Comparison of ENCODE assay signal across 1 cellular context in the genomic region with DNA sequence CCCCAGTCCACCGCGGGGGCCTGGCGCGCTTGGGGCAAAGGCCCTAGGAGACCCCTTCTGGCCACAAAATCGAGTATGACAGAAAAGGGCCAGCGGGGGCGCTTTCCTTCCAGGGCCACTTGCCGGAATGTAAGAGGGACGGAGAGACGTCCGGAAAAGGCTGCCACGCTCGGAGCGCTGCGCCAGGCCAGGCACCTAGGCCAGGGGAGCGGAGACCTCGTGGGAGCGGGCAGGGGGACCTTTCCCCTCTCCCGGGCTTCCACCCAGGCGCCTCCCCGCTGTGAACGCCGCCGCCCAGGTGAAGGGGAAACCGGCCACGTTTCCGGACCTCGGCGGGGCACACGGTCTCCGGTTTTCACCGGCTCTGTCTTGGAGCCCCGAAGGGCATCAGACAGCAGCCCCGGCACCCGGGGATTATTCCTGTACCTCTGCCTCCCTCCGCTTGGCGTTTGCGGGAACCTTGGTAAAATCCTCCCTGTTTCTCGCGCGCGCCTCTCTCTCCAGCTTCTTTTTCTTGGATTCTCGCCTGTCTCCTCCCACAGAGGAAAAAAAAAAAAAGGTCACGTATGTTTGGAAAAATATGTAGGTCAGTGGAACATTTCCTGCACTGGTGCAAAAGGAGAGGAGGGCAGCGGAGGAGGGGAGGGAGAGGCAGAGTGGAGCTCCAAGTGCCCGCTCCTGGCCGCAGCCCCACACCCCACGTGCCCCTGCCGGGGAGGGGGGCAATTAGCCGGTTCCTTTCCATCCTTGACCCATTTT.
TF ChIP-seq lines count a peak whose summit lies in the region.

No MANE protein-coding gene starts in this region.

TF ChIP-seq in HepG2, 621 proteins besides CTCF, POLR2A, EP300 and RAD21 (continued from another document and continues in another):
- no peak for TF ChIP-seq ZBTB40 (IDR thresholded peaks at IDR 0.05)
- no peak for TF ChIP-seq ZBTB40 (CRISPR knock-in tag; IDR thresholded peaks at IDR 0.05)
- TF ChIP-seq SP4 (CRISPR knock-in tag; IDR thresholded peaks at IDR 0.05) = peak; percentile 12
- no peak for TF ChIP-seq SMAD3 (CRISPR knock-in tag; IDR thresholded peaks at IDR 0.05)
- TF ChIP-seq ZFP62 (CRISPR knock-in tag; IDR thresholded peaks at IDR 0.05) = no peak
- TF ChIP-seq FOXP1 (IDR thresholded peaks at IDR 0.05) = no peak
- TF ChIP-seq FOXP1 (CRISPR knock-in tag; IDR thresholded peaks at IDR 0.05) = no peak
- TF ChIP-seq MED8 (CRISPR knock-in tag; IDR thresholded peaks at IDR 0.05; ENCODE audit: insufficient replicate concordance) = no peak
- no peak for TF ChIP-seq ZNF550 (CRISPR knock-in tag; IDR thresholded peaks at IDR 0.05; ENCODE audit: borderline replicate concordance)
- TF ChIP-seq NCOA1 (CRISPR knock-in tag; IDR thresholded peaks at IDR 0.05) = 0 out of 2 replicates have a peak, but pooled peaks have one; percentile 73
- TF ChIP-seq IRF2 (CRISPR knock-in tag; IDR thresholded peaks at IDR 0.05) = no peak; the same call in 1 of the 2 replicates
- TF ChIP-seq, protein P1, sequence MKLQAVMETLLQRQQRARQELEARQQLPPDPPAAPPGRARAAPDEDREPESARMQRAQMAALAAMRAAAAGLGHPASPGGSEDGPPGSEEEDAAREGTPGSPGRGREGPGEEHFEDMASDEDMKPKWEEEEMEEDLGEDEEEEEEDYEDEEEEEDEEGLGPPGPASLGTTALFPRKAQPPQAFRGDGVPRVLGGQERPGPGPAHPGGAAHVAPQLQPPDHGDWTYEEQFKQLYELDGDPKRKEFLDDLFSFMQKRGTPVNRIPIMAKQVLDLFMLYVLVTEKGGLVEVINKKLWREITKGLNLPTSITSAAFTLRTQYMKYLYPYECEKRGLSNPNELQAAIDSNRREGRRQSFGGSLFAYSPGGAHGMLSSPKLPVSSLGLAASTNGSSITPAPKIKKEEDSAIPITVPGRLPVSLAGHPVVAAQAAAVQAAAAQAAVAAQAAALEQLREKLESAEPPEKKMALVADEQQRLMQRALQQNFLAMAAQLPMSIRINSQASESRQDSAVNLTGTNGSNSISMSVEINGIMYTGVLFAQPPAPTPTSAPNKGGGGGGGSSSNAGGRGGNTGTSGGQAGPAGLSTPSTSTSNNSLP (IDR thresholded peaks at IDR 0.05; ENCODE audit: low read depth, low read length) = no peak
- 0 out of 2 replicates have a peak, but pooled peaks have one; percentile 53 for TF ChIP-seq HOXD1 (CRISPR knock-in tag; IDR thresholded peaks at IDR 0.05)
- peak; percentile 89 for TF ChIP-seq YEATS4 (CRISPR knock-in tag; IDR thresholded peaks at IDR 0.05; ENCODE audit: borderline replicate concordance)
- peak; percentile 57; the same call in 1 of the 2 replicates for TF ChIP-seq MXD1 (CRISPR knock-in tag; IDR thresholded peaks at IDR 0.05)
- TF ChIP-seq, protein P2, sequence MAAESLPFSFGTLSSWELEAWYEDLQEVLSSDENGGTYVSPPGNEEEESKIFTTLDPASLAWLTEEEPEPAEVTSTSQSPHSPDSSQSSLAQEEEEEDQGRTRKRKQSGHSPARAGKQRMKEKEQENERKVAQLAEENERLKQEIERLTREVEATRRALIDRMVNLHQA (CRISPR knock-in tag; IDR thresholded peaks at IDR 0.05) = no peak
- TF ChIP-seq ZSCAN29 (CRISPR knock-in tag; conservative IDR thresholded peaks at IDR 0.05) = peak; percentile 91
- no peak for TF ChIP-seq PRMT3 (CRISPR knock-in tag; IDR thresholded peaks at IDR 0.05; ENCODE audit: borderline replicate concordance, low read depth)
- no peak for TF ChIP-seq HHEX (CRISPR knock-in tag; IDR thresholded peaks at IDR 0.05)
- TF ChIP-seq ZNF761 (CRISPR knock-in tag; conservative IDR thresholded peaks at IDR 0.05) = peak; percentile 87
- TF ChIP-seq SMYD3 (CRISPR knock-in tag; IDR thresholded peaks at IDR 0.05) = no peak
- TF ChIP-seq PHF20 (CRISPR knock-in tag; IDR thresholded peaks at IDR 0.05) = no peak
- TF ChIP-seq, protein P3, sequence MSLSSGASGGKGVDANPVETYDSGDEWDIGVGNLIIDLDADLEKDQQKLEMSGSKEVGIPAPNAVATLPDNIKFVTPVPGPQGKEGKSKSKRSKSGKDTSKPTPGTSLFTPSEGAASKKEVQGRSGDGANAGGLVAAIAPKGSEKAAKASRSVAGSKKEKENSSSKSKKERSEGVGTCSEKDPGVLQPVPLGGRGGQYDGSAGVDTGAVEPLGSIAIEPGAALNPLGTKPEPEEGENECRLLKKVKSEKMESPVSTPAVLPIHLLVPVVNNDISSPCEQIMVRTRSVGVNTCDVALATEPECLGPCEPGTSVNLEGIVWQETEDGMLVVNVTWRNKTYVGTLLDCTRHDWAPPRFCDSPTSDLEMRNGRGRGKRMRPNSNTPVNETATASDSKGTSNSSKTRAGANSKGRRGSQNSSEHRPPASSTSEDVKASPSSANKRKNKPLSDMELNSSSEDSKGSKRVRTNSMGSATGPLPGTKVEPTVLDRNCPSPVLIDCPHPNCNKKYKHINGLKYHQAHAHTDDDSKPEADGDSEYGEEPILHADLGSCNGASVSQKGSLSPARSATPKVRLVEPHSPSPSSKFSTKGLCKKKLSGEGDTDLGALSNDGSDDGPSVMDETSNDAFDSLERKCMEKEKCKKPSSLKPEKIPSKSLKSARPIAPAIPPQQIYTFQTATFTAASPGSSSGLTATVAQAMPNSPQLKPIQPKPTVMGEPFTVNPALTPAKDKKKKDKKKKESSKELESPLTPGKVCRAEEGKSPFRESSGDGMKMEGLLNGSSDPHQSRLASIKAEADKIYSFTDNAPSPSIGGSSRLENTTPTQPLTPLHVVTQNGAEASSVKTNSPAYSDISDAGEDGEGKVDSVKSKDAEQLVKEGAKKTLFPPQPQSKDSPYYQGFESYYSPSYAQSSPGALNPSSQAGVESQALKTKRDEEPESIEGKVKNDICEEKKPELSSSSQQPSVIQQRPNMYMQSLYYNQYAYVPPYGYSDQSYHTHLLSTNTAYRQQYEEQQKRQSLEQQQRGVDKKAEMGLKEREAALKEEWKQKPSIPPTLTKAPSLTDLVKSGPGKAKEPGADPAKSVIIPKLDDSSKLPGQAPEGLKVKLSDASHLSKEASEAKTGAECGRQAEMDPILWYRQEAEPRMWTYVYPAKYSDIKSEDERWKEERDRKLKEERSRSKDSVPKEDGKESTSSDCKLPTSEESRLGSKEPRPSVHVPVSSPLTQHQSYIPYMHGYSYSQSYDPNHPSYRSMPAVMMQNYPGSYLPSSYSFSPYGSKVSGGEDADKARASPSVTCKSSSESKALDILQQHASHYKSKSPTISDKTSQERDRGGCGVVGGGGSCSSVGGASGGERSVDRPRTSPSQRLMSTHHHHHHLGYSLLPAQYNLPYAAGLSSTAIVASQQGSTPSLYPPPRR (CRISPR knock-in tag; IDR thresholded peaks at IDR 0.05; ENCODE audit: borderline replicate concordance) = peak; percentile 62; the same call in 1 of the 2 replicates
- TF ChIP-seq, protein P4, sequence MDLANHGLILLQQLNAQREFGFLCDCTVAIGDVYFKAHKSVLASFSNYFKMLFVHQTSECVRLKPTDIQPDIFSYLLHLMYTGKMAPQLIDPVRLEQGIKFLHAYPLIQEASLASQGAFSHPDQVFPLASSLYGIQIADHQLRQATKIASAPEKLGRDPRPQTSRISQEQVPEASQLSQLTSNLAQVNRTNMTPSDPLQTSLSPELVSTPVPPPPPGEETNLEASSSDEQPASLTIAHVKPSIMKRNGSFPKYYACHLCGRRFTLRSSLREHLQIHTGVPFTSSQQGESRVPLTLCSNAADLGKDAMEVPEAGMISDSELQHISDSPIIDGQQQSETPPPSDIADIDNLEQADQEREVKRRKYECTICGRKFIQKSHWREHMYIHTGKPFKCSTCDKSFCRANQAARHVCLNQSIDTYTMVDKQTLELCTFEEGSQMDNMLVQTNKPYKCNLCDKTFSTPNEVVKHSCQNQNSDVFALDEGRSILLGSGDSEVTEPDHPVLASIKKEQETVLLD (CRISPR knock-in tag; IDR thresholded peaks at IDR 0.05; ENCODE audit: low read depth) = no peak
- no peak for TF ChIP-seq ZFP36 (IDR thresholded peaks at IDR 0.05; ENCODE audit: borderline replicate concordance, low read depth, low read length, partially characterized antibody)
- TF ChIP-seq TFDP2 (CRISPR knock-in tag; IDR thresholded peaks at IDR 0.05) = peak; percentile 48; the same call in 1 of the 2 replicates
- 0 out of 2 replicates have a peak, but pooled peaks have one; percentile 39 for TF ChIP-seq ZNF143 (CRISPR knock-in tag; IDR thresholded peaks at IDR 0.05)
- TF ChIP-seq, protein P5, sequence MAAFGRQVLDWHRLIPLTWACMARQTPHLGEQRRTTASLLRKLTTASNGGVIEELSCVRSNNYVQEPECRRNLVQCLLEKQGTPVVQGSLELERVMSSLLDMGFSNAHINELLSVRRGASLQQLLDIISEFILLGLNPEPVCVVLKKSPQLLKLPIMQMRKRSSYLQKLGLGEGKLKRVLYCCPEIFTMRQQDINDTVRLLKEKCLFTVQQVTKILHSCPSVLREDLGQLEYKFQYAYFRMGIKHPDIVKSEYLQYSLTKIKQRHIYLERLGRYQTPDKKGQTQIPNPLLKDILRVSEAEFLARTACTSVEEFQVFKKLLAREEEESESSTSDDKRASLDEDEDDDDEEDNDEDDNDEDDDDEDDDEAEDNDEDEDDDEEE (CRISPR knock-in tag; IDR thresholded peaks at IDR 0.05) = no peak
